Comparison of ENCODE assay signal across 8 cellular contexts in genomic region chr11:91248199-91248807, GRCh38.
DNase-seq lines count a peak whose midpoint lies in the region; ATAC-seq, FAIRE-seq and TF ChIP-seq lines count a peak whose summit lies in the region.

No MANE protein-coding gene starts in this region.

- H3K36me3 ChIP-seq in heart right ventricle = no peaks in the 10 kb centered on the region
- H3K36me3 ChIP-seq in SJCRH30 = no peaks in the 10 kb centered on the region
- no peaks in the 10 kb centered on the region for H3K36me3 ChIP-seq in thoracic aorta

- WGBS in heart right ventricle, 2 donors = 9 to 12% methylated on average over 4 of the region's 4 CpGs

- TF ChIP-seq CTCF in heart right ventricle (IDR thresholded peaks at IDR 0.05) (peak; percentile 17 to 78 (median 67)), thoracic aorta (IDR thresholded peaks at IDR 0.05) (peak; percentile 62), omental fat pad (IDR thresholded peaks at IDR 0.05) (no peak)

- intact Hi-C loops in heart right ventricle (cut with DNase I) = loop anchor here in 4 of 10 donors (5.0 to 10.0 kb wide), 4 partner anchors 204 to 301 kb away; no protein-coding TSS in a partner anchor
- intact Hi-C loops in left ventricle myocardium superior (cut with micrococcal nuclease) = no loop called here

- ATAC-seq in heart right ventricle (no peak), left ventricle myocardium superior (no peak), thoracic aorta (ENCODE audit: insufficient number of reproducible peaks, low FRiP score, low read depth) (no peak), omental fat pad (ENCODE audit: low FRiP score) (no peak)

- peaks cover 0 to 9% (median 0%) of the 10 kb centered on the region in 11 donors for H3K9me3 ChIP-seq in heart right ventricle
- no peaks in the 10 kb centered on the region for H3K9me3 ChIP-seq in SJCRH30 (replicated peaks)
- H3K9me3 ChIP-seq in thoracic aorta = no peaks in the 10 kb centered on the region

- no peak for TF ChIP-seq POLR2A in GM12891 (IDR thresholded peaks at IDR 0.05; ENCODE audit: low read depth, low read length)

- no peak overlapping the region for H3K27ac ChIP-seq in heart right ventricle
- H3K27ac ChIP-seq in SJCRH30 = no peak overlapping the region
- H3K27ac ChIP-seq in thoracic aorta = no peak overlapping the region

- no peak for FAIRE-seq in GM12891 (lab: Jason Lieb, UNC)

- H3K27me3 ChIP-seq in heart right ventricle (no peaks in the 10 kb centered on the region), SJCRH30 (no peaks in the 10 kb centered on the region), thoracic aorta (replicated peaks; ENCODE audit: insufficient read depth) (no peaks in the 10 kb centered on the region)

- DNase-seq in heart right ventricle (peak in 1 of 2 donors; percentile 9), left ventricle myocardium superior (no peak), HT-29 (ENCODE audit: low spot score) (peak; percentile 77), SJCRH30 (peak; percentile 4 to 55), foreskin melanocyte (peak; percentile 21), thoracic aorta (ENCODE audit: low spot score) (no peak), GM12891 (ENCODE audit: insufficient read length, low spot score) (no peak), omental fat pad (ENCODE audit: low spot score) (no peak)

- no peaks in the 10 kb centered on the region for H3K4me1 ChIP-seq in heart right ventricle
- no peaks in the 10 kb centered on the region for H3K4me1 ChIP-seq in SJCRH30
- H3K4me1 ChIP-seq in thoracic aorta (ENCODE audit: control insufficient read depth in 1 of 2, low read depth in 2 of 2) = no peaks in the 10 kb centered on the region

- H3K4me3 ChIP-seq in heart right ventricle (no peak overlapping the region), SJCRH30 (no peak overlapping the region), thoracic aorta (no peak overlapping the region)

TF ChIP-seq in GM12891, 5 proteins besides CTCF, POLR2A, EP300 and RAD21:
- TF ChIP-seq SPI1 (IDR thresholded peaks at IDR 0.05; ENCODE audit: low read depth, low read length) (no peak), POLR2AphosphoS5 (IDR thresholded peaks at IDR 0.05; ENCODE audit: low read depth, low read length) (no peak), PAX5 (IDR thresholded peaks at IDR 0.05; ENCODE audit: insufficient read depth, low read length, severe bottlenecking) (no peak)

Comparison
In these comparisons a context has a peak if more than half of its experiments do, and no peak if none do; other contexts are left out.
1. DNase-seq: peak in HT-29 (single experiment), SJCRH30 (2 of 2) and foreskin melanocyte (single experiment); none in left ventricle myocardium superior (single experiment), thoracic aorta (single experiment), GM12891 (single experiment) and omental fat pad (single experiment).
2. CTCF ChIP-seq: peak in heart right ventricle (9 of 9) and thoracic aorta (single experiment); none in omental fat pad (0 of 3).